8 cellular contexts compared by ENCODE assay signal in genomic region chr6:43170452-43171283, GRCh38. TPM values are rescaled to one million over a fixed set of nuclear protein-coding genes. Genes with fewer than 3 reads are reported as not detected.
DNase-seq lines count a peak whose midpoint lies in the region; ATAC-seq, FAIRE-seq and TF ChIP-seq lines count a peak whose summit lies in the region.

TSS of gene SRF (plus strand) at chr6:43171269. CDS start at chr6:43171657, 388 bp downstream.

- H3K27me3 ChIP-seq in endodermal cell (ENCODE audit: control insufficient read depth, insufficient read depth, low read length, poor library complexity, severe bottlenecking), result no peaks in the 10 kb centered on the region
- H3K27me3 ChIP-seq in mesendoderm (ENCODE audit: insufficient read depth, low read length, poor library complexity), result no peaks in the 10 kb centered on the region

- peak within 1 kb of the TSS; percentile 98 for H3K56ac ChIP-seq in mesendoderm (ENCODE audit: low read length)

- no peak within 1 kb of the TSS for H2BK15ac ChIP-seq in mesendoderm (replicated peaks; ENCODE audit: low read depth)

- H4K8ac ChIP-seq in mesendoderm (ENCODE audit: low read depth, low read length), result peak within 1 kb of the TSS; percentile 44

- no peak within 1 kb of the TSS for H2AK5ac ChIP-seq in mesendoderm (ENCODE audit: low read length)

- H3K36me3 ChIP-seq in endodermal cell (ENCODE audit: control insufficient read depth, insufficient read depth, low read length), result peaks cover 11% of the 10 kb centered on the region
- peaks cover 3% of the 10 kb centered on the region for H3K36me3 ChIP-seq in mesendoderm (ENCODE audit: control insufficient read depth, insufficient read depth, low read length)

- TF ChIP-seq CTCF in endodermal cell (conservative IDR thresholded peaks at IDR 0.05), result no peak

- 0 to 1% methylated on average over 29 to 43 of the region's 43 CpGs for WGBS in endodermal cell (ENCODE audit: insufficient coverage in 1 of 2, insufficient read length in 1 of 2), 2 experiments
- WGBS in mesendoderm (ENCODE audit: extremely low coverage, insufficient coverage, low lambda C conversion rate), result no CpG with 5 or more reads among the region's 43 CpGs

- peak; percentile 74 for FAIRE-seq in HTR-8/SVneo (lab: Jason Lieb, UNC)

- H3K79me1 ChIP-seq in mesendoderm (ENCODE audit: low read length), result peaks cover 19% of the 10 kb centered on the region

- peaks cover 14% of the 10 kb centered on the region for H3K4me1 ChIP-seq in endodermal cell (ENCODE audit: control insufficient read depth, insufficient read depth, low read length)
- peaks cover 13% of the 10 kb centered on the region for H3K4me1 ChIP-seq in mesendoderm (ENCODE audit: control insufficient read depth, low read depth, low read length)

- ATAC-seq in GM21360 (IDR thresholded peaks at IDR 0.05; ENCODE audit: unreplicated experiment), result peak; percentile 50

- no peaks in the 10 kb centered on the region for H3K9me3 ChIP-seq in endodermal cell (ENCODE audit: control insufficient read depth, low read length)

- H3K18ac ChIP-seq in mesendoderm (ENCODE audit: low read length), result peak within 1 kb of the TSS; percentile 99

- DNase-seq in COLO668 (lab: John Stamatoyannopoulos, UW; ENCODE audit: unreplicated experiment) (peak; percentile 95), HTR-8/SVneo (ENCODE audit: insufficient read length, low spot score) (peak; percentile 97), NOMO-1 treated with dmso at 0.1 percent for 144 hours (lab: John Stamatoyannopoulos, UW; ENCODE audit: unreplicated experiment) (peak; percentile 98), endodermal cell (peak; percentile 100), mesendoderm (peak; percentile 100)
- DNase-seq in activated CD8-positive, alpha-beta memory T cell treated with anti-CD3 and anti-CD28 coated beads for 48 hours (ENCODE audit: low read depth in 2 of 3, low spot score in 2 of 3), result peak; percentile 91 to 98 (median 97)
- peak; percentile 98 for DNase-seq in stimulated activated CD8-positive, alpha-beta memory T cell treated with anti-CD3 and anti-CD28 coated beads, Interleukin-15, amount 100 ng/mL, for 1 hour (ENCODE audit: low read depth)

- H3K4me2 ChIP-seq in mesendoderm (ENCODE audit: low read length), result peak within 1 kb of the TSS; percentile 94

- no peak within 1 kb of the TSS for H4K5ac ChIP-seq in mesendoderm (ENCODE audit: low read length)

- H3K9ac ChIP-seq in endodermal cell (ENCODE audit: extremely low read depth, low read length, poor library complexity, severe bottlenecking) (peak within 1 kb of the TSS; percentile 76), mesendoderm (ENCODE audit: low read length) (peak within 1 kb of the TSS; percentile 94)

- peaks cover 22% of the 10 kb centered on the region for H3K79me2 ChIP-seq in mesendoderm (ENCODE audit: control insufficient read depth, insufficient read depth, low read length)

- peaks cover 11% of the 10 kb centered on the region for H3K36me3 Mint-ChIP-seq in endodermal cell (ENCODE audit: low read depth)

- peak within 1 kb of the TSS; percentile 78 for H2BK120ac ChIP-seq in mesendoderm (ENCODE audit: low read depth, low read length)

- H3K4me3 ChIP-seq in endodermal cell (ENCODE audit: low read length), result peak within 1 kb of the TSS; percentile 95
- peak within 1 kb of the TSS; percentile 93 for H3K4me3 ChIP-seq in mesendoderm (ENCODE audit: low read length)

- H2BK5ac ChIP-seq in mesendoderm (ENCODE audit: low read length), result peak within 1 kb of the TSS; percentile 68

- H3K27ac Mint-ChIP-seq in endodermal cell, result peak within 1 kb of the TSS; percentile 99

- H3K4me3 Mint-ChIP-seq in endodermal cell, result peak within 1 kb of the TSS; percentile 94

- peaks cover 2% of the 10 kb centered on the region for H3K27me3 Mint-ChIP-seq in endodermal cell (ENCODE audit: insufficient read depth)

- H3K9me3 Mint-ChIP-seq in endodermal cell, result no peaks in the 10 kb centered on the region

- no peak within 1 kb of the TSS for H3K23ac ChIP-seq in mesendoderm (ENCODE audit: low read length)

- peaks cover 30% of the 10 kb centered on the region for H3K4me1 Mint-ChIP-seq in endodermal cell

- peak within 1 kb of the TSS; percentile 98 for H3K4ac ChIP-seq in mesendoderm (ENCODE audit: low read depth, low read length)

- H3K27ac ChIP-seq in endodermal cell (ENCODE audit: low read depth, low read length) (peak within 1 kb of the TSS; percentile 93), mesendoderm (ENCODE audit: low read depth, low read length) (peak within 1 kb of the TSS; percentile 89)

RNA-seq across cellular contexts. Expression of gene SRF, which starts in this region (rescaled TPM):
- 10 to 100 TPM; 32.7 to 44.2 TPM for total RNA-seq in endodermal cell
- 37.7 TPM for polyA plus RNA-seq in endodermal cell (2013, experiment 1 of 2)
- polyA plus RNA-seq in endodermal cell (2013, experiment 2 of 2), result 35.2 TPM
- polyA plus RNA-seq in mesendoderm (2013, experiment 1 of 2), result 73.6 TPM
- 75.9 TPM for polyA plus RNA-seq in mesendoderm (2013, experiment 2 of 2)

Comparison
In these comparisons a context has a peak if more than half of its experiments do, and no peak if none do; other contexts are left out.
1. Peak in every context shown above with its lines: DNase-seq, ATAC-seq, H3K4me3 ChIP-seq and H3K27ac ChIP-seq.